ENCODE assay signal across 1 cellular context in the genomic region with DNA sequence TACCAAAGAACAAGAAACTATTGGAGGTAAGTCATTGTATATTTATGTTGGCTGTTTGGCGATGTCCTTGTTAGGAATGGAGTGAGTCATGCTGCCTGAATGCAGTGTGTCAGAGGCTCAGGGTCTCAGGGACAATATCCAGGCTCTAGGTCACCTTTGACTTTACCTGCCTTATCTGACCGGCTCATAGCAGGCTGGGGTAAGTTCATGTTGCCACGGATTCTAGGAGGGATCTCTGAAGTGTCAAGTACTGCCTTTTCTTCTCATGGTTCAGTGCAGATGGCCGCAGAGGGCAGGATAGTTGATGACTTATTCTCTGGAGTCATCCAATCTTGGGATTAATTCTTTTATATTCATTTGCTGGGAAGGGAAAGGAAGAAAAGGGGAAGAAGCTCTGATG.
TF ChIP-seq lines count a peak whose summit lies in the region.

No MANE protein-coding gene starts in this region.

TF ChIP-seq in HepG2, 621 proteins besides CTCF, POLR2A, EP300 and RAD21 (continued from another document):
- TF ChIP-seq, protein P1, sequence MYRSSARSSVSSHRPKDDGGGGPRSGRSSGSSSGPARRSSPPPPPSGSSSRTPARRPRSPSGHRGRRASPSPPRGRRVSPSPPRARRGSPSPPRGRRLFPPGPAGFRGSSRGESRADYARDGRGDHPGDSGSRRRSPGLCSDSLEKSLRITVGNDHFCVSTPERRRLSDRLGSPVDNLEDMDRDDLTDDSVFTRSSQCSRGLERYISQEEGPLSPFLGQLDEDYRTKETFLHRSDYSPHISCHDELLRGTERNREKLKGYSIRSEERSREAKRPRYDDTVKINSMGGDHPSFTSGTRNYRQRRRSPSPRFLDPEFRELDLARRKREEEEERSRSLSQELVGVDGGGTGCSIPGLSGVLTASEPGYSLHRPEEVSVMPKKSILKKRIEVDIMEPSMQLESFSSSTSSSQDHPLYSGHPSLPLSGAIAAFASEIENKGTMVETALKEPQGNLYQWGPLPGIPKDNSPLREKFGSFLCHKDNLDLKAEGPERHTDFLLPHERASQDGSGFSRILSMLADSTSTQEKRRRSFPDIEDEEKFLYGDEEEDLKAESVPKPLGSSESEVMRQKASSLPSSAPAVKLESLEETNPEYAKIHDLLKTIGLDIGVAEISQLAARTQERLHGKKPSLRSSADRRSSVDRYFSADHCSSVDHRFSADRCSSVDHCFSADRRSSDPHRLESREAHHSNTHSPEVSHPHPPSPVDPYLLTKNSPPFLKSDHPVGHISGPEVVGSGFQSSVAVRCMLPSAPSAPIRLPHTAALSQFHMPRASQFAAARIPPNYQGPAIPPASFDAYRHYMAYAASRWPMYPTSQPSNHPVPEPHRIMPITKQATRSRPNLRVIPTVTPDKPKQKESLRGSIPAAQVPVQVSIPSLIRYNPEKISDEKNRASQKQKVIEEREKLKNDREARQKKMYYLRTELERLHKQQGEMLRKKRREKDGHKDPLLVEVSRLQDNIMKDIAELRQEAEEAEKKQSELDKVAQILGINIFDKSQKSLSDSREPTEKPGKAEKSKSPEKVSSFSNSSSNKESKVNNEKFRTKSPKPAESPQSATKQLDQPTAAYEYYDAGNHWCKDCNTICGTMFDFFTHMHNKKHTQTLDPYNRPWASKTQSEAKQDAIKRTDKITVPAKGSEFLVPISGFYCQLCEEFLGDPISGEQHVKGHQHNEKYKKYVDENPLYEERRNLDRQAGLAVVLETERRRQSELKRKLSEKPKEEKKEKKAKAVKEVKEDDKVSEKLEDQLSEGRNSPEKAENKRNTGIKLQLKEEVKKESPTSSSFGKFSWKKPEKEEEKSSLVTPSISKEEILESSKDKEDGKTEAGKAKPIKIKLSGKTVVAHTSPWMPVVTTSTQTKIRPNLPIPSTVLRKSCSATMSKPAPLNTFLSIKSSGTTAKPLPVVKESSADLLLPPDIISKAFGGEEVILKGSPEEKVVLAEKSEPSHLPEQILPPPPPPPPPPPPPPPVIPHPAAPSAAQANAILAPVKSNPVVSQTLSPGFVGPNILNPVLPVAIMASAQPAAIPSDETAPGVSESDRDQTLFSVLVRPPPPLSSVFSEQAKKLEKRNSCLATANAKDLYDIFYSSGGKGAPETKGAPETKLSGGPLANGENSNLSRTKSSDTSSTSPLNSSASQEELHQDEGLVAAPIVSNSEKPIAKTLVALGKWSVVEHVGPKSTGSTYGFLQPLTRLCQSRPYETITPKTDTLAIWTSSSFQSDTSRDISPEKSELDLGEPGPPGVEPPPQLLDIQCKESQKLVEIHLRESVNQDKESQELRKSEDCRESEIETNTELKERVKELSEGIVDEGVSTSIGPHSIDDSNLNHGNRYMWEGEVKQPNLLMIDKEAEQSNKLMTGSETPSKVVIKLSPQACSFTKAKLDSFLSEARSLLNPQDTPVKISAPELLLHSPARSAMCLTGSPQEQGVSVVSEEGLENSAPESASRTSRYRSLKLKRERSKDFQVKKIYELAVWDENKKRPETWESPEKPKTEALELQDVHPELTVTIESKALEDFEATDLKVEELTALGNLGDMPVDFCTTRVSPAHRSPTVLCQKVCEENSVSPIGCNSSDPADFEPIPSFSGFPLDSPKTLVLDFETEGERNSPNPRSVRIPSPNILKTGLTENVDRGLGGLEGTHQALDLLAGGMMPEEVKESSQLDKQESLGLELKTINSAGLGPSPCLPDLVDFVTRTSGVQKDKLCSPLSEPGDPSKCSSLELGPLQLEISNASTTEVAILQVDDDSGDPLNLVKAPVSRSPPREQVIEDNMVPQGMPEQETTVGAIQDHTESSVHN (CRISPR knock-in tag; IDR thresholded peaks at IDR 0.05), result no peak
- TF ChIP-seq, protein P2, sequence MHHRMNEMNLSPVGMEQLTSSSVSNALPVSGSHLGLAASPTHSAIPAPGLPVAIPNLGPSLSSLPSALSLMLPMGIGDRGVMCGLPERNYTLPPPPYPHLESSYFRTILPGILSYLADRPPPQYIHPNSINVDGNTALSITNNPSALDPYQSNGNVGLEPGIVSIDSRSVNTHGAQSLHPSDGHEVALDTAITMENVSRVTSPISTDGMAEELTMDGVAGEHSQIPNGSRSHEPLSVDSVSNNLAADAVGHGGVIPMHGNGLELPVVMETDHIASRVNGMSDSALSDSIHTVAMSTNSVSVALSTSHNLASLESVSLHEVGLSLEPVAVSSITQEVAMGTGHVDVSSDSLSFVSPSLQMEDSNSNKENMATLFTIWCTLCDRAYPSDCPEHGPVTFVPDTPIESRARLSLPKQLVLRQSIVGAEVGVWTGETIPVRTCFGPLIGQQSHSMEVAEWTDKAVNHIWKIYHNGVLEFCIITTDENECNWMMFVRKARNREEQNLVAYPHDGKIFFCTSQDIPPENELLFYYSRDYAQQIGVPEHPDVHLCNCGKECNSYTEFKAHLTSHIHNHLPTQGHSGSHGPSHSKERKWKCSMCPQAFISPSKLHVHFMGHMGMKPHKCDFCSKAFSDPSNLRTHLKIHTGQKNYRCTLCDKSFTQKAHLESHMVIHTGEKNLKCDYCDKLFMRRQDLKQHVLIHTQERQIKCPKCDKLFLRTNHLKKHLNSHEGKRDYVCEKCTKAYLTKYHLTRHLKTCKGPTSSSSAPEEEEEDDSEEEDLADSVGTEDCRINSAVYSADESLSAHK (CRISPR knock-in tag; IDR thresholded peaks at IDR 0.05; ENCODE audit: borderline replicate concordance), result no peak
- TF ChIP-seq ZNF264 (CRISPR knock-in tag; IDR thresholded peaks at IDR 0.05) (no peak), ZNF225 (CRISPR knock-in tag; IDR thresholded peaks at IDR 0.05) (no peak), SOX5 (CRISPR knock-in tag; IDR thresholded peaks at IDR 0.05; ENCODE audit: borderline replicate concordance) (peak; percentile 33; the same call in 1 of the 2 replicates), ZNF3 (CRISPR knock-in tag; IDR thresholded peaks at IDR 0.05) (no peak), JUN (CRISPR knock-in tag; IDR thresholded peaks at IDR 0.05) (peak; percentile 70; the same call in 1 of the 2 replicates), ZNF335 (CRISPR knock-in tag; IDR thresholded peaks at IDR 0.05) (no peak), HHEX (CRISPR knock-in tag; IDR thresholded peaks at IDR 0.05) (no peak), CHCHD3 (CRISPR knock-in tag; IDR thresholded peaks at IDR 0.05) (no peak), NCOA5 (CRISPR knock-in tag; IDR thresholded peaks at IDR 0.05) (no peak)
- TF ChIP-seq, protein P3, sequence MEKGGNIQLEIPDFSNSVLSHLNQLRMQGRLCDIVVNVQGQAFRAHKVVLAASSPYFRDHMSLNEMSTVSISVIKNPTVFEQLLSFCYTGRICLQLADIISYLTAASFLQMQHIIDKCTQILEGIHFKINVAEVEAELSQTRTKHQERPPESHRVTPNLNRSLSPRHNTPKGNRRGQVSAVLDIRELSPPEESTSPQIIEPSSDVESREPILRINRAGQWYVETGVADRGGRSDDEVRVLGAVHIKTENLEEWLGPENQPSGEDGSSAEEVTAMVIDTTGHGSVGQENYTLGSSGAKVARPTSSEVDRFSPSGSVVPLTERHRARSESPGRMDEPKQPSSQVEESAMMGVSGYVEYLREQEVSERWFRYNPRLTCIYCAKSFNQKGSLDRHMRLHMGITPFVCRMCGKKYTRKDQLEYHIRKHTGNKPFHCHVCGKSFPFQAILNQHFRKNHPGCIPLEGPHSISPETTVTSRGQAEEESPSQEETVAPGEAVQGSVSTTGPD (CRISPR knock-in tag; IDR thresholded peaks at IDR 0.05), result no peak
